In the genomic region with DNA sequence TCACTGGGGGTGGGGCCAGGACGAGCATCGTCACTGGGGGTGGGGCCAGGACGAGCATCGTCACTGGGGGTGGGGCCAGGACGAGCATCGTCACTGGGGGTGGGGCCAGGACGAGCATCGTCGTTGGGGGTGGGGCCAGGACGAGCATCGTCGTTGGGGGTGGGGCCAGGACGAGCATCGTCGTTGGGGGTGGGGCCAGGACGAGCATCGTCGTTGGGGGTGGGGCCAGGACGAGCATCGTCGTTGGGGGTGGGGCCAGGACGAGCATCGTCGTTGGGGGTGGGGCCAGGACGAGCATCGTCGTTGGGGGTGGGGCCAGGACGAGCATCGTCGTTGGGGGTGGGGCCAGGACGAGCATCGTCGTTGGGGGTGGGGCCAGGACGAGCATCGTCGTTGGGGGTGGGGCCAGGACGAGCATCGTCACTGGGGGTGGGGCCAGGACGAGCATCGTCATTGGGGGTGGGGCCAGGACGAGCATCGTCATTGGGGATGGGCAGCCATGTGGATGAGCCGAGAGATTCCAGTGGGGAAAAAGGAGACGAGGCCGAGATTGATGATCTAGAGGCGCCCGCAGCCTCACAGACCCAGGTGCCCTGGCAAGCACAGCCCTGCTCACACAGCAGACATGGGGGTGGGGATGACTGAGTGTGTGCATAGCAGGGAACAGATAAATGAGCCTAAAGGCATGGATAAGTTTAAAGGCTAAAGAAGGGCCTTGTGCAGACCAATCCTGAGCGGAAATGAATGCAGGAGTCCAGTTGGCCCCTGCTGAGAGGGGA, we compare ENCODE assay signal across 8 cellular contexts. TPM values are rescaled to one million over a fixed set of nuclear protein-coding genes. Genes with fewer than 3 reads are reported as not detected.
DNase-seq lines count a peak whose midpoint lies in the region; TF ChIP-seq lines count a peak whose summit lies in the region.
"Not testable (repeated sequence)": the region's sequence is repeated elsewhere in the genome, so short reads cannot be mapped to it uniquely, and the experiment has no call there.

No MANE protein-coding gene starts in this region.

- peaks cover 12% of the 10 kb centered on the region for H3K4me1 ChIP-seq in effector memory CD4-positive, alpha-beta T cell (ENCODE audit: control insufficient read depth, insufficient read depth, low read length, poor library complexity, severe bottlenecking)

- H3K27me3 ChIP-seq in effector memory CD4-positive, alpha-beta T cell (replicated peaks; ENCODE audit: control insufficient read depth, insufficient read depth, low read length, poor library complexity, severe bottlenecking); kidney epithelial cell (ENCODE audit: control insufficient read depth, insufficient read depth, low read length): not testable (repeated sequence)

- H3K9me3 Mint-ChIP-seq in T-helper 1 cell treated with Interleukin-12 subunit alpha and Interleukin-12 subunit beta and Interleukin-4 antibody, amounts not matched to agents 30 μg/mL and 1 μg/mL, for 36 hours, result not testable (repeated sequence)

- H3K27ac Mint-ChIP-seq in T-helper 1 cell treated with Interleukin-12 subunit alpha and Interleukin-12 subunit beta and Interleukin-4 antibody, amounts not matched to agents 30 μg/mL and 1 μg/mL, for 36 hours, result peak overlapping the region; percentile 94

- not testable (repeated sequence) for H3K36me3 ChIP-seq in effector memory CD4-positive, alpha-beta T cell (ENCODE audit: control insufficient read depth, insufficient read depth, low read length); kidney epithelial cell (ENCODE audit: control insufficient read depth, insufficient read depth, low read length)

- not testable (repeated sequence) for H3K36me3 Mint-ChIP-seq in T-helper 1 cell treated with Interleukin-12 subunit alpha and Interleukin-12 subunit beta and Interleukin-4 antibody, amounts not matched to agents 30 μg/mL and 1 μg/mL, for 36 hours (ENCODE audit: low read depth)

- peak overlapping the region; percentile 73 for H3K4me3 Mint-ChIP-seq in T-helper 1 cell treated with Interleukin-12 subunit alpha and Interleukin-12 subunit beta and Interleukin-4 antibody, amounts not matched to agents 30 μg/mL and 1 μg/mL, for 36 hours

- peak; percentile 85 for DNase-seq in Ammon's horn (ENCODE audit: low spot score)
- peak; percentile 54 for DNase-seq in GM20000 (ENCODE audit: low spot score)
- DNase-seq in NCI-H1694 (lab: John Stamatoyannopoulos, UW), result peak; percentile 10
- DNase-seq in activated gamma-delta T cell (lab: John Stamatoyannopoulos, UW), result peak; percentile 32
- peak; percentile 41 to 57 (median 42) for DNase-seq in effector memory CD4-positive, alpha-beta T cell
- DNase-seq in kidney epithelial cell (ENCODE audit: low read depth), result not testable (repeated sequence)
- DNase-seq in stimulated activated CD4-positive, alpha-beta T cell treated with anti-CD3 and anti-CD28 coated beads, Interleukin-12 subunit alpha, Interleukin-12 subunit beta, amount 100 ng/mL, for 4 hours, result peak; percentile 42

- H3K27me3 Mint-ChIP-seq in T-helper 1 cell treated with Interleukin-12 subunit alpha and Interleukin-12 subunit beta and Interleukin-4 antibody, amounts not matched to agents 30 μg/mL and 1 μg/mL, for 36 hours (ENCODE audit: low read depth), result peaks cover 22% of the 10 kb centered on the region

- TF ChIP-seq CTCF in GM20000 (IDR thresholded peaks at IDR 0.05; ENCODE audit: extremely low read depth, missing control alignments); kidney epithelial cell (IDR thresholded peaks at IDR 0.05; ENCODE audit: insufficient read depth, low read length, poor library complexity, severe bottlenecking): not testable (repeated sequence)

- not testable (repeated sequence) for H3K9me3 ChIP-seq in effector memory CD4-positive, alpha-beta T cell (ENCODE audit: control insufficient read depth, low read length)

- peak overlapping the region; percentile 47 for H3K27ac ChIP-seq in effector memory CD4-positive, alpha-beta T cell (ENCODE audit: insufficient read depth, low read length, poor library complexity, severe bottlenecking)

- peaks cover 21% of the 10 kb centered on the region for H3K4me1 Mint-ChIP-seq in T-helper 1 cell treated with Interleukin-12 subunit alpha and Interleukin-12 subunit beta and Interleukin-4 antibody, amounts not matched to agents 30 μg/mL and 1 μg/mL, for 36 hours (ENCODE audit: low read depth)

- not testable (repeated sequence) for H3K4me3 ChIP-seq in effector memory CD4-positive, alpha-beta T cell (ENCODE audit: insufficient read depth, low read depth, low read length, poor library complexity, severe bottlenecking)
- H3K4me3 ChIP-seq in kidney epithelial cell (ENCODE audit: low read depth, low read length), result peak overlapping the region; percentile 3

RNA-seq across cellular contexts. Expression of a gene that starts 13.6 kb away (rescaled TPM):
- total RNA-seq in kidney epithelial cell, result not detected in 2 replicates

RNA-seq across cellular contexts. Expression of a gene that starts 30.0 kb away (rescaled TPM):
- not detected in 2 replicates for total RNA-seq in kidney epithelial cell

RNA-seq across cellular contexts. Expression of a gene that starts 44.1 kb away (rescaled TPM):
- 2.9 and 4.4 TPM in 2 replicates for total RNA-seq in kidney epithelial cell
